27 cellular contexts compared by ENCODE assay signal in the genomic region with DNA sequence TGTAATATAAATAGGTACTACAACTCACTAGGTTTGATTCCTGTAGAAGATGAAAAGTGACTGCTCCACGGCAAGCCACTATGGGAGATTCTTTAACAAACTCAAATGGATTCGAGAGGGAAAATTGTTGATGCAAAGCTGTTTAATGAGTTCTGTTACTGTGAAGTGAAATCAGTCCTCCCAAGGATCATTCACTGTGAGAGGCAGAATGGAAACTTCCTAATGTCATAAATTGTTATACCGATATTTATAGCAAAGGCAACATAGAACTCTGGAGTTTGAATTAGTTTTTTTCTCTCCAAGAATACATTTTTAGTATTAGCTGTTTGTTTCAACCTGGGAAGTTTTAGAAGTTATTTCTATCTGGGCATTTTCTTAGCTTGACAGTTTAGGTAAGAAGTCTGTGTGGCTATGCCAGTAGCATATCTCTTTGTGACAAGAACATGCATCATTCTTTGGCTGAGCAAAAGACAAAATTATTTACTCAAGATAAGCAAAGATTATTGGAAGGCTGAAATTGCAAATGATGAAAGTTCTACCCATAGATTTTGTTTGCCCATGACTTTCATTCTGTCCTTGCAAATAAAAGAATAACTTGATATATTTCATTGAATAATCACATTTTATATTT.
DNase-seq lines count a peak whose midpoint lies in the region; ATAC-seq, FAIRE-seq and TF ChIP-seq lines count a peak whose summit lies in the region.
"Had no signal": no experiment of that assay in that cellular context is flagged by ENCODE, and none has a peak within 500 bp of the region (broad histone marks: within the 10 kb centered on the region; RNA-seq: fewer than 3 reads in every experiment).

No MANE protein-coding gene starts in this region.

- no peak overlapping the region for H3K4ac ChIP-seq in neuronal stem cell (ENCODE audit: low read length)

- H3K23ac ChIP-seq in neuronal stem cell (ENCODE audit: low read depth, low read length, poor library complexity): no peak overlapping the region

- peak overlapping the region; percentile 20 to 69 (median 39) for H3K27ac ChIP-seq in adrenal gland
- H3K27ac ChIP-seq in pancreas: no peak overlapping the region
- H3K27ac ChIP-seq in neuronal stem cell (replicated peaks; ENCODE audit: low read length): no peak overlapping the region
- H3K27ac ChIP-seq: BLaER1 had no signal

- FAIRE-seq in pancreas (lab: Jason Lieb, UNC): no peak
- FAIRE-seq: GM12878, GM12892, GM18507 had no signal

- 19 to 41% (median 37%) methylated on average over 3 of the region's 3 CpGs for WGBS in adrenal gland, 4 donors
- WGBS in pancreas, 2 donors: 28 to 37% methylated on average over 3 of the region's 3 CpGs
- WGBS in neuronal stem cell (ENCODE audit: extremely low coverage in 2 of 2, insufficient read length in 2 of 2, insufficient replicate concordance in 1 of 2), 2 donors: no CpG with 5 or more reads among the region's 3 CpGs

- H3K9me3 ChIP-seq in adrenal gland (replicated peaks in 1 of 3): no peaks in the 10 kb centered on the region
- H3K9me3 ChIP-seq in pancreas: no peaks in the 10 kb centered on the region
- peaks cover 0 to 2% of the 10 kb centered on the region in 2 donors for H3K9me3 ChIP-seq in neuronal stem cell (replicated peaks in 1 of 2; ENCODE audit: control insufficient read depth in 2 of 2, insufficient read depth in 1 of 2, low read depth in 1 of 2, low read length in 2 of 2)
- H3K9me3 ChIP-seq: BE2C, BLaER1 had no signal

- no peak overlapping the region for H4K8ac ChIP-seq in neuronal stem cell (ENCODE audit: low read depth, low read length)

- H3K4me3 ChIP-seq in adrenal gland (no peak overlapping the region), pancreas (no peak overlapping the region), neuronal stem cell (ENCODE audit: low read length in 2 of 2) (no peak overlapping the region)
- H3K4me3 ChIP-seq: BLaER1, GM12878 had no signal

- no peak overlapping the region for H3K4me3 Mint-ChIP-seq in mesothelial cell of epicardium
- H3K4me3 Mint-ChIP-seq: CD14-positive monocyte; CD4-positive, alpha-beta memory T cell; CD4-positive, CD25-positive, alpha-beta regulatory T cell; CD8-positive, alpha-beta memory T cell had no signal

- H2BK12ac ChIP-seq in neuronal stem cell (ENCODE audit: low read length): no peak overlapping the region

- H3K4me1 ChIP-seq in adrenal gland (replicated peaks in 1 of 2) (no peaks in the 10 kb centered on the region), pancreas (peaks cover 0 to 4% (median 0%) of the 10 kb centered on the region in 3 donors), neuronal stem cell (ENCODE audit: control insufficient read depth in 2 of 2, insufficient read depth in 1 of 2, low read depth in 1 of 2, low read length in 2 of 2) (no peaks in the 10 kb centered on the region)
- H3K4me1 ChIP-seq: BE2C, BLaER1 had no signal

- ATAC-seq in pancreas (peak; percentile 64 to 87 (median 79)), left lobe of liver (no peak)
- ATAC-seq: GM12878 had no signal

- no peak overlapping the region for H3K9ac ChIP-seq in neuronal stem cell (ENCODE audit: low read depth, low read length, poor library complexity)
- H3K9ac ChIP-seq: BLaER1 had no signal

- no peak overlapping the region for H3K18ac ChIP-seq in neuronal stem cell (ENCODE audit: low read length)

- no peak overlapping the region for H4K91ac ChIP-seq in neuronal stem cell (ENCODE audit: low read depth, low read length, poor library complexity)

- H3K79me1 ChIP-seq in neuronal stem cell (ENCODE audit: low read depth, low read length): no peaks in the 10 kb centered on the region

- H2BK15ac ChIP-seq in neuronal stem cell (ENCODE audit: low read length): no peak overlapping the region

- no peak overlapping the region for H3K14ac ChIP-seq in neuronal stem cell (ENCODE audit: low read length)

- H3K4me2 ChIP-seq in neuronal stem cell (ENCODE audit: insufficient read depth, low read length, poor library complexity, severe bottlenecking): no peak overlapping the region
- H3K4me2 ChIP-seq: BLaER1 had no signal

- H3K27me3 Mint-ChIP-seq in mesothelial cell of epicardium (ENCODE audit: low read depth): no peaks in the 10 kb centered on the region
- H3K27me3 Mint-ChIP-seq: CD4-positive, alpha-beta memory T cell; CD4-positive, CD25-positive, alpha-beta regulatory T cell; CD8-positive, alpha-beta memory T cell had no signal

- TF ChIP-seq CTCF in adrenal gland (IDR thresholded peaks at IDR 0.05): no peak
- TF ChIP-seq CTCF in mesothelial cell of epicardium (IDR thresholded peaks at IDR 0.05; ENCODE audit: unreplicated experiment): no peak
- no peak for TF ChIP-seq CTCF in pancreas (IDR thresholded peaks at IDR 0.05)

- no peak overlapping the region for H2BK5ac ChIP-seq in neuronal stem cell (ENCODE audit: low read length)

- no peak overlapping the region for H2AK5ac ChIP-seq in neuronal stem cell (ENCODE audit: low read depth, low read length)

- H3K9me3 Mint-ChIP-seq in mesothelial cell of epicardium: peaks cover 24% of the 10 kb centered on the region

- H2BK120ac ChIP-seq in neuronal stem cell (ENCODE audit: low read depth, low read length): no peak overlapping the region

- H3K4me1 Mint-ChIP-seq in mesothelial cell of epicardium: peaks cover 9% of the 10 kb centered on the region
- H3K4me1 Mint-ChIP-seq: CD14-positive monocyte; CD4-positive, alpha-beta memory T cell; CD4-positive, CD25-positive, alpha-beta regulatory T cell; CD8-positive, alpha-beta memory T cell had no signal

- TF ChIP-seq POLR2A in adrenal gland (IDR thresholded peaks at IDR 0.05): no peak

- intact Hi-C loops in adrenal gland (cut with DNase I) (no loop called here), pancreas (cut with DNase I) (no loop called here)

- no peak for DNase-seq in adrenal gland
- no peak for DNase-seq in mesothelial cell of epicardium (ENCODE audit: low spot score in 2 of 2, unreplicated experiment in 2 of 2)
- DNase-seq in pancreas: no peak
- no peak for DNase-seq in neuronal stem cell (ENCODE audit: low spot score)
- DNase-seq in NCI-H2227 (lab: John Stamatoyannopoulos, UW; ENCODE audit: unreplicated experiment): no peak
- DNase-seq in medulla oblongata (ENCODE audit: extremely low spot score): no peak
- no peak for DNase-seq in left lobe of liver (ENCODE audit: low spot score)
- DNase-seq: 8988T; ACHN; BE2C; C1 segment of cervical spinal cord; CD4-positive, alpha-beta memory T cell; CD4-positive, CD25-positive, alpha-beta regulatory T cell; CD8-positive, alpha-beta memory T cell; COR-L47; DMS 273 treated with DMSO at 0.1 percent for 48 hours; DMS153; DMS53; DMS79; DND-41; EL; GDM1 had no signal

- no peak overlapping the region for H2AFZ ChIP-seq in neuronal stem cell (ENCODE audit: low read length)

- H3K27ac Mint-ChIP-seq in mesothelial cell of epicardium: peak overlapping the region; percentile 0
- H3K27ac Mint-ChIP-seq: CD14-positive monocyte; CD4-positive, alpha-beta memory T cell; CD4-positive, CD25-positive, alpha-beta regulatory T cell; CD8-positive, alpha-beta memory T cell had no signal

- H3K27me3 ChIP-seq in adrenal gland (no peaks in the 10 kb centered on the region), pancreas (no peaks in the 10 kb centered on the region), neuronal stem cell (ENCODE audit: control insufficient read depth in 3 of 3, insufficient read depth in 3 of 3, low read depth in 1 of 3, low read length in 3 of 3) (no peaks in the 10 kb centered on the region)
- H3K27me3 ChIP-seq: BE2C, BLaER1 had no signal

- peaks cover 21% of the 10 kb centered on the region for H3K36me3 Mint-ChIP-seq in mesothelial cell of epicardium
- H3K36me3 Mint-ChIP-seq: CD14-positive monocyte; CD4-positive, alpha-beta memory T cell; CD4-positive, CD25-positive, alpha-beta regulatory T cell; CD8-positive, alpha-beta memory T cell had no signal

- no peaks in the 10 kb centered on the region for H3K36me3 ChIP-seq in adrenal gland (replicated peaks in 1 of 2)
- H3K36me3 ChIP-seq in pancreas: no peaks in the 10 kb centered on the region
- H3K36me3 ChIP-seq in neuronal stem cell (replicated peaks in 1 of 2; ENCODE audit: control insufficient read depth in 2 of 2, insufficient read depth in 2 of 2, low read length in 2 of 2): no peaks in the 10 kb centered on the region
- H3K36me3 ChIP-seq: BE2C, BLaER1 had no signal

Comparison
In these comparisons a context has a peak if more than half of its experiments do, and no peak if none do; other contexts are left out.
1. H3K27ac ChIP-seq: peak in adrenal gland (5 of 5); none in pancreas (0 of 4) and neuronal stem cell (single experiment).